In the genomic region with DNA sequence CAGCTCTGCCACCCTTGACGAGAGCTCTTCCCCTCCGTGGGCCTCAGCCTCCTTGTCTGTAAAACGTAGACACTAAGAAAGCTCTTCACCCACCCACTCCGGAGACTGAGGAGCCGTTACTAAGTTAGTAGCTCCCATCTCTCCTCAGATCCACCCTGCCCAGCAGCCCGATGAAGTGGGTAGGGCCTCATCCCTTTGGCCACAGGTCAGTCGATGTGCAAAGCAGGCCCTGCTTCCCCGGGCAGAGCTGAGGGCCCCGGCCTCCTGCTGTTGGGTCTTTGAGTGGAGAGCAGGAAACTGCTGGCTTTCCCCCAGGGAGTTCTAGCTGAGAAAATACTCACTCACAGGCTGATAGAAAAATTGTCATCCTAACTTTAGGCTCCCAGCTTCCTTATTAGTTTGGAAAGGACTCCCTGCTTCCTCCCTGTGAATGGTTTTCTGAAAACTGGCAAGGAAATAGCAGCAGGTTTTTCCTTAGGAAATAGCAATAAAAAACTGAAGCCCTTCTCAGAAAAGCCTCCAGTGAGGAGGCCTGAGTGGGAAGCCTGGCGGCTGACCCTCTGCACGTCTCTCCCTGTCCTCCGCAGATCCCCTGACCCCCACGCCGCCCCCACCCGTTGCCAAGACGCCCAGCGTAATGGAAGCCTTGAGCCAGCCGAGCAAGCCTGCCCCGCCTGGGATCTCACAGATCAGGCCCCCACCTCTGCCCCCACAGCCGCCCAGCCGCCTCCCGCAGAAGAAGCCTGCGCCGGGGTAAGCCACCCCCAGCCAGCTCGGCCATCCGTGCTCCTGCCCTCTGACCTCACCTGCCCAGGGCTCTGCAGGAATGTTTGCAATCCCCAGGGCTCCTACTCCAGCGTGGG, we compare ENCODE assay signal across 12 cellular contexts. TPM values are rescaled to one million over a fixed set of nuclear protein-coding genes. Genes with fewer than 3 reads are reported as not detected.
DNase-seq lines count a peak whose midpoint lies in the region; TF ChIP-seq lines count a peak whose summit lies in the region.
"Had no signal": no experiment of that assay in that cellular context is flagged by ENCODE, and none has a peak within 500 bp of the region (broad histone marks: within the 10 kb centered on the region; RNA-seq: fewer than 3 reads in every experiment).

No MANE protein-coding gene starts in this region.

- peak; percentile 21 for DNase-seq in NAMALWA (ENCODE audit: low spot score)
- peak; percentile 78 for DNase-seq in endodermal cell
- peak; percentile 82 for DNase-seq in left kidney (ENCODE audit: low read depth, low spot score)
- DNase-seq in glomerular visceral epithelial cell (ENCODE audit: extremely low spot score) = no peak
- DNase-seq in PC-9 = no peak
- DNase-seq in activated effector memory CD4-positive, alpha-beta T cell treated with anti-CD3 and anti-CD28 coated beads, Interleukin-2, amount 50 U/mL, for 16 hours = no peak
- DNase-seq in DMS79 (lab: John Stamatoyannopoulos, UW) = no peak
- DNase-seq: activated CD4-positive, alpha-beta T cell treated with anti-CD3 and anti-CD28 coated beads, Interleukin-2, amount 50 U/mL, for 4 hours; activated naive CD8-positive, alpha-beta T cell treated with anti-CD3 and anti-CD28 coated beads, Interleukin-2, amount 10 ng/mL, durations not matched to agents 7 days and 5 days; CD4-positive, alpha-beta memory T cell; stimulated activated CD8-positive, alpha-beta memory T cell treated with anti-CD3 and anti-CD28 coated beads, Interleukin-4, amount 100 ng/mL, for 48 hours had no signal

- H3K4me3 ChIP-seq in endodermal cell (ENCODE audit: low read length) = no peak overlapping the region
- no peak overlapping the region for H3K4me3 ChIP-seq in stomach smooth muscle (ENCODE audit: low read length in 2 of 2)
- H3K4me3 ChIP-seq in PC-9 = no peak overlapping the region

- peak overlapping the region; percentile 59 for H3K27ac ChIP-seq in endodermal cell (ENCODE audit: low read depth, low read length)
- peak overlapping the region; percentile 55 for H3K27ac ChIP-seq in stomach smooth muscle (ENCODE audit: low read length)
- no peak overlapping the region for H3K27ac ChIP-seq in PC-9

- no peaks in the 10 kb centered on the region for H3K9me3 Mint-ChIP-seq in endodermal cell
- H3K9me3 Mint-ChIP-seq: activated naive CD8-positive, alpha-beta T cell treated with anti-CD3 and anti-CD28 coated beads, Interleukin-2, amount 10 ng/mL, durations not matched to agents 7 days and 5 days; CD4-positive, alpha-beta memory T cell had no signal

- peaks cover 3% of the 10 kb centered on the region for H3K36me3 Mint-ChIP-seq in endodermal cell (ENCODE audit: low read depth)
- H3K36me3 Mint-ChIP-seq: activated naive CD8-positive, alpha-beta T cell treated with anti-CD3 and anti-CD28 coated beads, Interleukin-2, amount 10 ng/mL, durations not matched to agents 7 days and 5 days; CD4-positive, alpha-beta memory T cell had no signal

- H3K27ac Mint-ChIP-seq in endodermal cell = peak overlapping the region; percentile 72
- H3K27ac Mint-ChIP-seq: activated naive CD8-positive, alpha-beta T cell treated with anti-CD3 and anti-CD28 coated beads, Interleukin-2, amount 10 ng/mL, durations not matched to agents 7 days and 5 days; CD4-positive, alpha-beta memory T cell had no signal

- H3K9me3 ChIP-seq in endodermal cell (ENCODE audit: control insufficient read depth, low read length) (no peaks in the 10 kb centered on the region), stomach smooth muscle (ENCODE audit: control insufficient read depth in 2 of 2, low read length in 2 of 2) (no peaks in the 10 kb centered on the region), PC-9 (ENCODE audit: insufficient read depth, low read depth) (no peaks in the 10 kb centered on the region)

- WGBS in endodermal cell (ENCODE audit: insufficient coverage in 1 of 2, insufficient read length in 1 of 2), 2 experiments = 60 to 75% methylated on average over 8 to 27 of the region's 27 CpGs

- no peak overlapping the region for H3K4me3 Mint-ChIP-seq in endodermal cell
- H3K4me3 Mint-ChIP-seq: activated naive CD8-positive, alpha-beta T cell treated with anti-CD3 and anti-CD28 coated beads, Interleukin-2, amount 10 ng/mL, durations not matched to agents 7 days and 5 days; CD4-positive, alpha-beta memory T cell had no signal

- peaks cover 5% of the 10 kb centered on the region for H3K4me1 ChIP-seq in endodermal cell (ENCODE audit: control insufficient read depth, insufficient read depth, low read length)
- no peaks in the 10 kb centered on the region for H3K4me1 ChIP-seq in stomach smooth muscle (ENCODE audit: control insufficient read depth, insufficient read depth, low read length)
- H3K4me1 ChIP-seq in PC-9 (replicated peaks; ENCODE audit: insufficient read depth) = 0 out of 2 replicates have a peak, but pooled peaks cover 4% of the 10 kb centered on the region

- POLR2A ChIA-PET in PC-9 (lab: Charles Lee; ENCODE audit: unreplicated experiment) = no interaction called here

- peaks cover 17% of the 10 kb centered on the region for H3K4me1 Mint-ChIP-seq in endodermal cell
- H3K4me1 Mint-ChIP-seq: activated naive CD8-positive, alpha-beta T cell treated with anti-CD3 and anti-CD28 coated beads, Interleukin-2, amount 10 ng/mL, durations not matched to agents 7 days and 5 days; CD4-positive, alpha-beta memory T cell had no signal

- peaks cover 42% of the 10 kb centered on the region for H3F3A ChIP-seq in PC-9 (ENCODE audit: insufficient read depth, low read depth)

- TF ChIP-seq CTCF in endodermal cell (conservative IDR thresholded peaks at IDR 0.05) (no peak), PC-9 (conservative IDR thresholded peaks at IDR 0.05) (no peak)

- intact Hi-C loops in PC-9 (cut with micrococcal nuclease; ENCODE audit: unreplicated experiment) = loop anchor here (1.0 kb wide), 1 partner anchor 45 kb away; no protein-coding TSS in a partner anchor

- BruUV-seq in PC-9 (replicated peaks; lab: Mats Ljungman, UMichigan) = no TSS peak

- H3K9me2 ChIP-seq in PC-9 (ENCODE audit: insufficient read depth) = no peaks in the 10 kb centered on the region

- H3K79me2 ChIP-seq in PC-9 (ENCODE audit: low read depth) = peaks cover 2% of the 10 kb centered on the region; the same call in 1 of the 2 replicates

- H3K36me3 ChIP-seq in endodermal cell (ENCODE audit: control insufficient read depth, insufficient read depth, low read length) (peaks cover 4% of the 10 kb centered on the region), stomach smooth muscle (ENCODE audit: control insufficient read depth in 2 of 2, insufficient read depth in 2 of 2, low read length in 2 of 2) (peaks cover 14 to 18% of the 10 kb centered on the region in 2 donors), PC-9 (ENCODE audit: low read depth) (peaks cover 50% of the 10 kb centered on the region)

- CTCF ChIA-PET in PC-9 (lab: Charles Lee) = no interaction called here

- H3K27me3 ChIP-seq in endodermal cell (ENCODE audit: control insufficient read depth, insufficient read depth, low read length, poor library complexity, severe bottlenecking) (no peaks in the 10 kb centered on the region), stomach smooth muscle (ENCODE audit: control insufficient read depth in 1 of 2, insufficient read depth in 2 of 2, low read length in 2 of 2) (no peaks in the 10 kb centered on the region), PC-9 (ENCODE audit: insufficient read depth, low read depth) (no peaks in the 10 kb centered on the region)

- H2AFZ ChIP-seq in PC-9 = no peak overlapping the region

- H3K27me3 Mint-ChIP-seq in endodermal cell (ENCODE audit: insufficient read depth) = no peaks in the 10 kb centered on the region
- H3K27me3 Mint-ChIP-seq: activated naive CD8-positive, alpha-beta T cell treated with anti-CD3 and anti-CD28 coated beads, Interleukin-2, amount 10 ng/mL, durations not matched to agents 7 days and 5 days; CD4-positive, alpha-beta memory T cell had no signal

- H4K20me1 ChIP-seq in PC-9 (ENCODE audit: insufficient read depth) = no peaks in the 10 kb centered on the region; the same call in 1 of the 2 replicates

- H3K4me2 ChIP-seq in PC-9 = no peak overlapping the region

- H3K9ac ChIP-seq in endodermal cell (ENCODE audit: extremely low read depth, low read length, poor library complexity, severe bottlenecking) = no peak overlapping the region
- H3K9ac ChIP-seq in stomach smooth muscle (ENCODE audit: low read length in 2 of 2) = peak overlapping the region in 1 of 2 donors; percentile 28

RNA-seq across cellular contexts. Expression of a gene that starts 30.2 kb away (rescaled TPM):
- total RNA-seq in endodermal cell (10 to 100 TPM; 34.9 to 58.9 TPM), PC-9 (2021) (68.1 and 82.5 TPM in 2 replicates)
- 42.8 TPM for polyA plus RNA-seq in endodermal cell (2013, experiment 1 of 2)
- 47.2 TPM for polyA plus RNA-seq in endodermal cell (2013, experiment 2 of 2)

RNA-seq across cellular contexts. Expression of a gene that starts 30.3 kb away (rescaled TPM):
- 10 to 100 TPM; 75.0 to 85.2 TPM for total RNA-seq in endodermal cell
- 95.0 TPM for polyA plus RNA-seq in endodermal cell (2013, experiment 1 of 2)
- polyA plus RNA-seq in endodermal cell (2013, experiment 2 of 2) = 83.4 TPM
- total RNA-seq in PC-9 (2021) = 52.0 and 61.5 TPM in 2 replicates

Comparison
In these comparisons a context has a peak if more than half of its experiments do, and no peak if none do; other contexts are left out.
1. DNase-seq: peak in NAMALWA (single experiment), endodermal cell (single experiment) and left kidney (single experiment); none in glomerular visceral epithelial cell (single experiment), PC-9 (0 of 2), activated effector memory CD4-positive, alpha-beta T cell treated with anti-CD3 and anti-CD28 coated beads, Interleukin-2, amount 50 U/mL, for 16 hours (single experiment) and DMS79 (single experiment).